In genomic region chr19:15555759-15556633, GRCh38 we compare ENCODE assay signal across 1 cellular context.
TF ChIP-seq lines count a peak whose summit lies in the region.

No MANE protein-coding gene starts in this region.

TF ChIP-seq in WTC11, 78 proteins besides CTCF, POLR2A, EP300 and RAD21 (continued from another document and continues in another):
- no peak for TF ChIP-seq ARID4B (CRISPR knock-in tag; IDR thresholded peaks at IDR 0.05; ENCODE audit: borderline replicate concordance)
- no peak for TF ChIP-seq NFATC4 (CRISPR knock-in tag; IDR thresholded peaks at IDR 0.05)
- no peak for TF ChIP-seq ZNF512 (CRISPR knock-in tag; IDR thresholded peaks at IDR 0.05; ENCODE audit: borderline replicate concordance)
- TF ChIP-seq ZNF281 (CRISPR knock-in tag; IDR thresholded peaks at IDR 0.05): no peak
- TF ChIP-seq MYBL2 (CRISPR knock-in tag; IDR thresholded peaks at IDR 0.05): no peak
- TF ChIP-seq IRF1 (CRISPR knock-in tag; IDR thresholded peaks at IDR 0.05): no peak
- TF ChIP-seq MAX (CRISPR knock-in tag; IDR thresholded peaks at IDR 0.05): peak; percentile 84
- no peak for TF ChIP-seq PRDM15 (CRISPR knock-in tag; IDR thresholded peaks at IDR 0.05)
- TF ChIP-seq RELA (CRISPR knock-in tag; IDR thresholded peaks at IDR 0.05; ENCODE audit: borderline replicate concordance): no peak
- TF ChIP-seq SP1 (CRISPR knock-in tag; conservative IDR thresholded peaks at IDR 0.05): peak; percentile 69
- TF ChIP-seq TP53 (CRISPR knock-in tag; IDR thresholded peaks at IDR 0.05): no peak
- peak; percentile 89 for TF ChIP-seq USF2 (CRISPR knock-in tag; IDR thresholded peaks at IDR 0.05)
- TF ChIP-seq ZNF263 (CRISPR knock-in tag; IDR thresholded peaks at IDR 0.05; ENCODE audit: low read depth): no peak
- no peak for TF ChIP-seq ERG (CRISPR knock-in tag; IDR thresholded peaks at IDR 0.05)
- no peak; the same call in 1 of the 2 replicates for TF ChIP-seq FOXP1 (CRISPR knock-in tag; IDR thresholded peaks at IDR 0.05; ENCODE audit: borderline replicate concordance)
- TF ChIP-seq PREB (CRISPR knock-in tag; IDR thresholded peaks at IDR 0.05; ENCODE audit: borderline replicate concordance): no peak
- 0 out of 2 replicates have a peak, but pooled peaks have one; percentile 6 for TF ChIP-seq TEAD1 (CRISPR knock-in tag; IDR thresholded peaks at IDR 0.05)
- TF ChIP-seq RORB (CRISPR knock-in tag; IDR thresholded peaks at IDR 0.05): no peak
- no peak for TF ChIP-seq FOXJ3 (CRISPR knock-in tag; IDR thresholded peaks at IDR 0.05; ENCODE audit: borderline replicate concordance)
- no peak for TF ChIP-seq E2F5 (CRISPR knock-in tag; IDR thresholded peaks at IDR 0.05)
- TF ChIP-seq ETV6 (CRISPR knock-in tag; IDR thresholded peaks at IDR 0.05): no peak
- no peak for TF ChIP-seq HMGA2 (CRISPR knock-in tag; IDR thresholded peaks at IDR 0.05)
- no peak for TF ChIP-seq ELF4 (CRISPR knock-in tag; IDR thresholded peaks at IDR 0.05; ENCODE audit: low read depth)
- no peak for TF ChIP-seq OVOL2 (CRISPR knock-in tag; IDR thresholded peaks at IDR 0.05; ENCODE audit: borderline replicate concordance)
- TF ChIP-seq KAT7 (CRISPR knock-in tag; IDR thresholded peaks at IDR 0.05; ENCODE audit: borderline replicate concordance): no peak
- no peak for TF ChIP-seq EMX1 (CRISPR knock-in tag; IDR thresholded peaks at IDR 0.05)
- TF ChIP-seq GTF2I (CRISPR knock-in tag; conservative IDR thresholded peaks at IDR 0.05): no peak
- TF ChIP-seq ZNF138 (CRISPR knock-in tag; conservative IDR thresholded peaks at IDR 0.05): no peak
- TF ChIP-seq ZNF423 (CRISPR knock-in tag; IDR thresholded peaks at IDR 0.05): no peak
- TF ChIP-seq GABPB1 (CRISPR knock-in tag; IDR thresholded peaks at IDR 0.05): 0 out of 2 replicates have a peak, but pooled peaks have one; percentile 41
- no peak for TF ChIP-seq CREM (CRISPR knock-in tag; IDR thresholded peaks at IDR 0.05)
- no peak for TF ChIP-seq AR (CRISPR knock-in tag; IDR thresholded peaks at IDR 0.05)
- TF ChIP-seq IRF2 (CRISPR knock-in tag; IDR thresholded peaks at IDR 0.05; ENCODE audit: borderline replicate concordance, low read depth): no peak
- TF ChIP-seq E2F1 (CRISPR knock-in tag; IDR thresholded peaks at IDR 0.05): no peak
- no peak for TF ChIP-seq ZNF121 (CRISPR knock-in tag; IDR thresholded peaks at IDR 0.05)
- TF ChIP-seq ATF1 (CRISPR knock-in tag; IDR thresholded peaks at IDR 0.05): no peak
